ENCODE assay signal across 31 cellular contexts in genomic region chr16:64234200-64234599, GRCh38.
"Had no signal": no experiment of that assay in that cellular context is flagged by ENCODE, and none has a peak within 500 bp of the region (broad histone marks: within the 10 kb centered on the region; RNA-seq: fewer than 3 reads in every experiment).

No MANE protein-coding gene starts in this region.

- H3K27me3 Mint-ChIP-seq: dendritic cell treated with granulocyte-macrophage colony-stimulating factor and Interleukin-4, amounts not matched to agents 40 ng/mL and 50 ng/mL, for 4 days; naive thymus-derived CD4-positive, alpha-beta T cell had no signal

- H3K4me1 Mint-ChIP-seq: endodermal cell; immature natural killer cell; mesothelial cell of epicardium; naive thymus-derived CD4-positive, alpha-beta T cell had no signal

- H3K9me3 Mint-ChIP-seq: dendritic cell treated with granulocyte-macrophage colony-stimulating factor and Interleukin-4, amounts not matched to agents 40 ng/mL and 50 ng/mL, for 4 days; neural progenitor cell had no signal

- H3K36me3 ChIP-seq: colonic mucosa, gastrocnemius medialis, neural progenitor cell, prostate gland, right lobe of liver, stomach, thyroid gland, vagina had no signal

- H3K4me3 ChIP-seq: colonic mucosa, gastrocnemius medialis, mucosa of descending colon, neural progenitor cell, prostate gland, right lobe of liver, smooth muscle cell, stomach, thyroid gland, vagina had no signal

- DNase-seq: colonic mucosa; effector CD8-positive, alpha-beta T cell; endodermal cell; foreskin fibroblast; gastrocnemius medialis; hypothalamus; immature natural killer cell; islet precursor cell; kidney glomerular epithelial cell; mesenchymal stem cell; mucosa of descending colon; naive thymus-derived CD4-positive, alpha-beta T cell; right lobe of liver; stimulated activated CD4-positive, alpha-beta T cell treated with anti-CD3 and anti-CD28 coated beads, Interleukin-12 subunit alpha, Interleukin-12 subunit beta, amount 100 ng/mL, for 4 hours; stimulated activated CD4-positive, alpha-beta T cell treated with anti-CD3 and anti-CD28 coated beads, Interleukin-1b, Interleukin-23, amount 100 ng/mL, for 48 hours; stimulated activated CD4-positive, alpha-beta T cell treated with anti-CD3 and anti-CD28 coated beads, Interleukin-4, amount 100 ng/mL, for 1 hour; stimulated activated CD8-positive, alpha-beta memory T cell treated with anti-CD3 and anti-CD28 coated beads, Interleukin-4, amount 100 ng/mL, for 48 hours; stimulated activated naive CD4-positive, alpha-beta T cell; stomach; thyroid gland; trophoblast cell had no signal

- H3K4me3 Mint-ChIP-seq: dendritic cell treated with granulocyte-macrophage colony-stimulating factor and Interleukin-4, amounts not matched to agents 40 ng/mL and 50 ng/mL, for 4 days; endodermal cell; immature natural killer cell; mesothelial cell of epicardium; naive thymus-derived CD4-positive, alpha-beta T cell; nephron; neural progenitor cell had no signal

- ATAC-seq: esophagus mucosa; mucosa of descending colon; naive thymus-derived CD4-positive, alpha-beta T cell had no signal

- H3K27ac ChIP-seq: colonic mucosa, epithelial cell of prostate, neural progenitor cell, parathyroid adenoma, prostate gland, right lobe of liver, stomach, thyroid gland, vagina had no signal

- H3K27me3 ChIP-seq: colonic mucosa, gastrocnemius medialis, neural progenitor cell, right lobe of liver, stomach, thyroid gland, vagina had no signal

- H3K4me1 ChIP-seq: colonic mucosa, neural progenitor cell, parathyroid adenoma, prostate gland, right lobe of liver, stomach, thyroid gland, vagina had no signal

- H3K9me3 ChIP-seq: colonic mucosa, gastrocnemius medialis, mucosa of descending colon, prostate gland, right lobe of liver, thyroid gland, vagina had no signal

- H3K27ac Mint-ChIP-seq: dendritic cell treated with granulocyte-macrophage colony-stimulating factor and Interleukin-4, amounts not matched to agents 40 ng/mL and 50 ng/mL, for 4 days; endodermal cell; immature natural killer cell; mesothelial cell of epicardium; naive thymus-derived CD4-positive, alpha-beta T cell; nephron; neural progenitor cell had no signal
